ENCODE assay signal across 1 cellular context in the genomic region with DNA sequence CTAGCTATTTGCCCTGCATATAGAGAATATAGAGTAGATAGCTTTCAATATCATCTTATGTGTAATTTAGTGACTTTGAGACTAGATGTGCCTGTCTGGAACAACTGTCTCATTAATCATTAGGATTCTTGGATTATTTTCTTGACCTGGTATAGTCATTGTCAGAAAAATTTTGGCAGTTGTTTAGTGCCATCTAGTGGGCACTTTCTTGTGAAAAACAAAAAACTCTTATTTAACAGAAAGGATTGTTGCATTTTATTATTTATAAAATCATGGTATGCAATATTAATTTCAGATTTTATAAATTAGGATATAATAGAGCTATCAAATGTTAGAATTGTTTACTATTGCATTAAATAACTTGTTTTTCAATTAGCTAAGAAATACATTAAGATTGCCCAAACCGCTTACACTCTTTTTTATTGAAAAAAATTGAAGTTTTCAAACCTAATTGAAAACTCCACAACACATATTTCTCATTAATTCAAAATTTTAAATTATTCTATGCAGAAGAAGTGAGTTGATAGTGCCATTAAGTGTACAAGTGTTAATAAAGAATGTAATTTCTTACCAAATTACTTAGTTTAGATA.
TF ChIP-seq lines count a peak whose summit lies in the region.

No MANE protein-coding gene starts in this region.

TF ChIP-seq in WTC11, 78 proteins besides CTCF, POLR2A, EP300 and RAD21 (continued from another document):
- TF ChIP-seq, protein P1, sequence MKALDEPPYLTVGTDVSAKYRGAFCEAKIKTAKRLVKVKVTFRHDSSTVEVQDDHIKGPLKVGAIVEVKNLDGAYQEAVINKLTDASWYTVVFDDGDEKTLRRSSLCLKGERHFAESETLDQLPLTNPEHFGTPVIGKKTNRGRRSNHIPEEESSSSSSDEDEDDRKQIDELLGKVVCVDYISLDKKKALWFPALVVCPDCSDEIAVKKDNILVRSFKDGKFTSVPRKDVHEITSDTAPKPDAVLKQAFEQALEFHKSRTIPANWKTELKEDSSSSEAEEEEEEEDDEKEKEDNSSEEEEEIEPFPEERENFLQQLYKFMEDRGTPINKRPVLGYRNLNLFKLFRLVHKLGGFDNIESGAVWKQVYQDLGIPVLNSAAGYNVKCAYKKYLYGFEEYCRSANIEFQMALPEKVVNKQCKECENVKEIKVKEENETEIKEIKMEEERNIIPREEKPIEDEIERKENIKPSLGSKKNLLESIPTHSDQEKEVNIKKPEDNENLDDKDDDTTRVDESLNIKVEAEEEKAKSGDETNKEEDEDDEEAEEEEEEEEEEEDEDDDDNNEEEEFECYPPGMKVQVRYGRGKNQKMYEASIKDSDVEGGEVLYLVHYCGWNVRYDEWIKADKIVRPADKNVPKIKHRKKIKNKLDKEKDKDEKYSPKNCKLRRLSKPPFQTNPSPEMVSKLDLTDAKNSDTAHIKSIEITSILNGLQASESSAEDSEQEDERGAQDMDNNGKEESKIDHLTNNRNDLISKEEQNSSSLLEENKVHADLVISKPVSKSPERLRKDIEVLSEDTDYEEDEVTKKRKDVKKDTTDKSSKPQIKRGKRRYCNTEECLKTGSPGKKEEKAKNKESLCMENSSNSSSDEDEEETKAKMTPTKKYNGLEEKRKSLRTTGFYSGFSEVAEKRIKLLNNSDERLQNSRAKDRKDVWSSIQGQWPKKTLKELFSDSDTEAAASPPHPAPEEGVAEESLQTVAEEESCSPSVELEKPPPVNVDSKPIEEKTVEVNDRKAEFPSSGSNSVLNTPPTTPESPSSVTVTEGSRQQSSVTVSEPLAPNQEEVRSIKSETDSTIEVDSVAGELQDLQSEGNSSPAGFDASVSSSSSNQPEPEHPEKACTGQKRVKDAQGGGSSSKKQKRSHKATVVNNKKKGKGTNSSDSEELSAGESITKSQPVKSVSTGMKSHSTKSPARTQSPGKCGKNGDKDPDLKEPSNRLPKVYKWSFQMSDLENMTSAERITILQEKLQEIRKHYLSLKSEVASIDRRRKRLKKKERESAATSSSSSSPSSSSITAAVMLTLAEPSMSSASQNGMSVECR (CRISPR knock-in tag; IDR thresholded peaks at IDR 0.05; ENCODE audit: borderline replicate concordance): no peak
- TF ChIP-seq ZNF232 (CRISPR knock-in tag; IDR thresholded peaks at IDR 0.05): no peak
- no peak for TF ChIP-seq FOXK1 (CRISPR knock-in tag; IDR thresholded peaks at IDR 0.05)
- no peak for TF ChIP-seq IRF2 (CRISPR knock-in tag; IDR thresholded peaks at IDR 0.05; ENCODE audit: borderline replicate concordance, low read depth)
- no peak for TF ChIP-seq ZBTB21 (CRISPR knock-in tag; IDR thresholded peaks at IDR 0.05; ENCODE audit: borderline replicate concordance)
TF ChIP-seq in WTC11: peak in this region for 0.
